Comparison of ENCODE assay signal across 16 cellular contexts in the genomic region with DNA sequence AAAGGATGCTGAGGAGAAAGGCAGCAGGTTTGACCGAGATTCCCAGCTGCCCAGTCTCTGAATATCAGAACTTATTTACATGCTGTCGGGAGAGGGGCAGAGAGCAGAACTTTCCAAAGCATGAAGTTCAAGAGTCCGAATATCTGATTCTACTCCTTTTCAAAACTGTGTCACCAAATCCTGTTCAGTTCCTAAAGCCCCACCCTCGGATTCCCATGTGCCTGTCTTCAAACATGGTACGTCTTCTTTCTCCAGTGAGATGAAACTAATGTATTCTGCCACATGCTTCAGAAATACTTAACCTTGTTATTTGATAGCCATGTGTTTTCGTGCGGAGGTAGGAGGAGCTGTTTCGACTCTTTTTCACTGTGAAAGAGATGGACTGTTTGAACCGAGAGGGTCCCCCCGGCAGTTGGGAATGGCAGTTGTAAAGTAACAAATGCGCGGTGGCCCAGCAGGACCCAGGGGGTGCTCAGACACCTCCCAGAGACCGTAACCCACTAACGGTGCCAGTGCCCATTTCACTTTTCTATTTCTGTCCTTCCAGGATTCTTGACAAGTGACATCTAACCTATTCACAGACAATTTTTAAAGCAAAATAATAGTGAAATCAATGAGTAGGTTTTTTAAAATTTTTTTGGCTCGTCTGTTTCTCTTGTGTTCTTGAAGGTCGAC.
A peak's percentile ranks its signal among the peaks of the same experiment; 100 is the strongest.
DNase-seq lines count a peak whose midpoint lies in the region; ATAC-seq, FAIRE-seq and TF ChIP-seq lines count a peak whose summit lies in the region.
"Had no signal": no experiment of that assay in that cellular context is flagged by ENCODE, and none has a peak within 500 bp of the region (broad histone marks: within the 10 kb centered on the region; RNA-seq: fewer than 3 reads in every experiment).

No MANE protein-coding gene starts in this region.

- no peak for FAIRE-seq in kidney (lab: Jason Lieb, UNC)

- no peaks in the 10 kb centered on the region for H3K27me3 ChIP-seq in upper lobe of left lung

- intact Hi-C loops in kidney (cut with DNase I): no loop called here

- H3K9ac ChIP-seq in kidney (ENCODE audit: low read length in 2 of 2): no peak overlapping the region

- no peak for ATAC-seq in upper lobe of left lung (ENCODE audit: low FRiP score in 2 of 2)
- ATAC-seq: activated naive CD8-positive, alpha-beta T cell treated with anti-CD3 and anti-CD28 coated beads, Interleukin-2, amount 50 U/mL, for 24 hours; left cardiac atrium; mucosa of descending colon had no signal

- DNase-seq in NCI-H128 (lab: John Stamatoyannopoulos, UW; ENCODE audit: unreplicated experiment) (peak; percentile 47), NCI-H69 (lab: John Stamatoyannopoulos, UW) (peak; percentile 60), kidney (no peak), retinal pigment epithelial cell (ENCODE audit: low read depth) (no peak), upper lobe of left lung (no peak)
- no peak for DNase-seq in stimulated activated naive CD4-positive, alpha-beta T cell treated with Interleukin-2 at 50 U/mL for 16 hours (lab: John Stamatoyannopoulos, UW)
- DNase-seq in activated CD4-positive, CD25-positive, alpha-beta regulatory T cell treated with anti-CD3 and anti-CD28 coated beads, Interleukin-2, amount 50 U/mL, for 72 hours: no peak
- DNase-seq: activated CD8-positive, alpha-beta memory T cell treated with anti-CD3 and anti-CD28 coated beads for 24 hours; activated naive CD8-positive, alpha-beta T cell treated with anti-CD3 and anti-CD28 coated beads, Interleukin-2, amount 50 U/mL, for 24 hours; hippocampal formation; KG1; left cardiac atrium; mucosa of descending colon; NCI-H1092; occipital lobe had no signal

- WGBS in upper lobe of left lung, 2 donors: 54 to 56% methylated on average over 16 of the region's 16 CpGs

- no peak for TF ChIP-seq CTCF in kidney (IDR thresholded peaks at IDR 0.05; ENCODE audit: borderline replicate concordance, extremely low read depth, insufficient read depth)
- peak; percentile 9 for TF ChIP-seq CTCF in retinal pigment epithelial cell (conservative IDR thresholded peaks at IDR 0.05; ENCODE audit: low read depth, low read length)
- no peak for TF ChIP-seq CTCF in upper lobe of left lung (IDR thresholded peaks at IDR 0.05)

- peak overlapping the region; percentile 34 to 38 for H3K4me3 ChIP-seq in kidney (ENCODE audit: low read length in 2 of 2)
- no peak overlapping the region for H3K4me3 ChIP-seq in retinal pigment epithelial cell (ENCODE audit: low read length)
- H3K4me3 ChIP-seq in upper lobe of left lung: no peak overlapping the region
- H3K4me3 ChIP-seq: mucosa of descending colon, thoracic aorta had no signal

- H3K9me3 ChIP-seq in kidney (ENCODE audit: control insufficient read depth in 1 of 2, low read length in 2 of 2) (no peaks in the 10 kb centered on the region), upper lobe of left lung (no peaks in the 10 kb centered on the region)
- H3K9me3 ChIP-seq: mucosa of descending colon, thoracic aorta had no signal

- TF ChIP-seq POLR2A in upper lobe of left lung (IDR thresholded peaks at IDR 0.05): no peak

- H3K4me1 ChIP-seq in kidney (ENCODE audit: control insufficient read depth in 1 of 2, insufficient read depth in 1 of 2, low read depth in 1 of 2, low read length in 2 of 2) (no peaks in the 10 kb centered on the region), upper lobe of left lung (no peaks in the 10 kb centered on the region)

- H3K36me3 ChIP-seq in kidney (ENCODE audit: control insufficient read depth in 1 of 2, insufficient read depth in 2 of 2, low read length in 2 of 2): no peaks in the 10 kb centered on the region
- H3K36me3 ChIP-seq in upper lobe of left lung: no peaks in the 10 kb centered on the region
- H3K36me3 ChIP-seq: thoracic aorta had no signal

- no peak overlapping the region for H3K27ac ChIP-seq in kidney (ENCODE audit: low read depth in 2 of 2, low read length in 2 of 2)
- H3K27ac ChIP-seq in upper lobe of left lung: no peak overlapping the region
- H3K27ac ChIP-seq: thoracic aorta had no signal

- no peak for TF ChIP-seq EP300 in upper lobe of left lung (IDR thresholded peaks at IDR 0.05)

Comparison
In these comparisons a context has a peak if more than half of its experiments do, and no peak if none do; other contexts are left out.
1. DNase-seq: peak in NCI-H128 (single experiment) and NCI-H69 (single experiment); none in kidney (single experiment), retinal pigment epithelial cell (single experiment), upper lobe of left lung (0 of 2), stimulated activated naive CD4-positive, alpha-beta T cell treated with Interleukin-2 at 50 U/mL for 16 hours (single experiment) and activated CD4-positive, CD25-positive, alpha-beta regulatory T cell treated with anti-CD3 and anti-CD28 coated beads, Interleukin-2, amount 50 U/mL, for 72 hours (single experiment).
2. H3K4me3 ChIP-seq: peak in kidney (2 of 2); none in retinal pigment epithelial cell (single experiment) and upper lobe of left lung (0 of 4).